Comparison of ENCODE assay signal across 1 cellular context in the genomic region with DNA sequence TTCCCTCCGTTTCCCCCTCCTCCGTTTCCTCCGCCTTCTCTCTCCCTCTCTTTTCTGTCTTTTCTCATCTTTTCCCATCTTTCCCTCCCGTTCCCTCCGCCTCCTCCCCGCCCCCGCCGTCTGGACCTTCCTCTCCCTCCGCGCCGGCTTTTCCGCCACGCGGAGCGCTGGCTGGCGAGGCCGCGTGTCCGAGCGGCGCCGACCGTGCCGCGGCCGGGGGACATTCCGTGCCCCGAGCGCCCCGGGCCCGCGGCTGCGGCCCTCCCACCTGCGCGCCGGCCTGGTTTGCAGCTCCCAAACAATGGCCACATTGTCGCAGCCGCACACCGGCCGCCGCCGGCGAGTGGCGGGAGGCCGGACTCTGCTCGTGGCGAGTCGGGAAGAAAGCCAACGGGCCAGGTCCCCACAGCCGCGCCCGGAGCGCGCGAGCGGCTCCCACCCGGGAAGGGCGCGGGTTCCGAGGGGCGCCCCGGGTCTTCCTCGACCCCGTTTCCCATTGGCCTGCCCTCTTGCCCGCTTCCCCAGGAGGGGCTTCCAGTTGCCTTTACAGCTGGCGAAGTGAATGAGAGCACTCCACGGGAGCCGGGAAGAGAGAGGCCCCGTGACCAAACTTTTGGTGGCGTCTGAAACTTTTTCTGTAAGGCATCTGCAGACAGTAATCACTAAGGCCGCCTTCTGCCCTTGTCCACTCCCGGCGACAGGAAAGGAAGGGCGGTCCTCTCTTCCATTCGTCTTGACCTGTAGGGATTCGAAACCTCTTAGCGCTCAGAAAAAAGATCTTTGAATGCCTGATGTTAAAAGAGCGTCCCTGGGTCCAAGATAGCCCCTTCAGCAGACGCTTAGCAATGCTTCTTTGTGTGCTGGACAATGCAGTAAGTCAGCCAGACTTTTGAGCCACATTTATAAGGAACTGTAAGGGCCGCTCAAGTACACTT.
TF ChIP-seq lines count a peak whose summit lies in the region.

No MANE protein-coding gene starts in this region.

TF ChIP-seq in GM23338, 12 proteins besides CTCF, POLR2A, EP300 and RAD21 (continued from another document):
- no peak for TF ChIP-seq POLR2AphosphoS5 (IDR thresholded peaks at IDR 0.05; ENCODE audit: low read depth)
